In genomic region chr22:27885977-27886842, GRCh38 we compare ENCODE assay signal across 8 cellular contexts. TPM values are rescaled to one million over a fixed set of nuclear protein-coding genes. Genes with fewer than 3 reads are reported as not detected.
DNase-seq lines count a peak whose midpoint lies in the region; ATAC-seq, FAIRE-seq and TF ChIP-seq lines count a peak whose summit lies in the region.

No MANE protein-coding gene starts in this region.

- H3K27me3 Mint-ChIP-seq in immature natural killer cell (ENCODE audit: low read depth in 3 of 3) = no peaks in the 10 kb centered on the region

- H3K27me3 ChIP-seq in GM12878 (replicated peaks in 1 of 2; ENCODE audit: control insufficient read depth in 2 of 2, insufficient read depth in 2 of 2, low read length in 1 of 2) = no peaks in the 10 kb centered on the region

- RAD21 ChIA-PET in GM12878 (lab: Charles Lee; ENCODE audit: unreplicated experiment) = interaction anchor here (1.5 to 3.4 kb wide), 3 partner anchors 27 to 49 kb away, joined by 3 to 21 read pairs (median 6); partner anchors contain the start of gene PITPNB

- peak; percentile 59 for TF ChIP-seq RAD21 in GM12878 (IDR thresholded peaks at IDR 0.05; ENCODE audit: insufficient read depth, low read depth, low read length)

- SMC1A ChIA-PET in GM12878 (lab: Charles Lee; ENCODE audit: uncharacterized antibody, unreplicated experiment) = interaction anchor here (0.6 to 9.0 kb wide), 19 partner anchors 8 to 125 kb away, joined by 3 to 65 read pairs (median 4); partner anchors contain the start of gene PITPNB

- TF ChIP-seq POLR2A in GM12878 (IDR thresholded peaks at IDR 0.05; ENCODE audit: low read depth, low read length) = no peak

- in situ Hi-C loops in ACHN (cut with HindIII; ENCODE audit: low pct_ligation_motif_present, low pct_unique_long_range_greater_than_20kb, low sequenced_read_pairs) (no loop called here), GM12878 (cut with MboI) (loop anchor here (5.0 kb wide), 1 partner anchor 121 kb away; no protein-coding TSS in a partner anchor)

- BruUV-seq in GM12878 (replicated peaks; lab: Mats Ljungman, UMichigan) = TSS peak; percentile 5

- WGBS in GM12878 (ENCODE audit: insufficient coverage, insufficient replicate concordance, low lambda C conversion rate, missing lambda C conversion rate) = 98% methylated on average over 3 of the region's 3 CpGs

- peaks cover 8 to 22% (median 9%) of the 10 kb centered on the region in 3 donors for H3K36me3 Mint-ChIP-seq in immature natural killer cell

- CTCF ChIA-PET in GM12878 (lab: Yijun Ruan, JAX) = interaction anchor here (0.6 to 5.1 kb wide), 28 partner anchors 8 to 556 kb away, joined by 3 to 41 read pairs (median 4); partner anchors contain the start of gene PITPNB

- no peak overlapping the region for H3K4me2 ChIP-seq in GM12878 (ENCODE audit: control insufficient read depth, insufficient read depth)

- no peak overlapping the region for H2AFZ ChIP-seq in GM12878 (ENCODE audit: control insufficient read depth, low read depth, low read length)

- H3K9me3 ChIP-seq in GM12878 (replicated peaks; ENCODE audit: control insufficient read depth, insufficient read depth, low read length) = no peaks in the 10 kb centered on the region

- no peaks in the 10 kb centered on the region for H3K9me3 Mint-ChIP-seq in immature natural killer cell

- H3K79me2 ChIP-seq in GM12878 (ENCODE audit: control insufficient read depth, insufficient read depth, low read length) = peaks cover 2% of the 10 kb centered on the region; the same call in 1 of the 2 replicates

- peak; percentile 54 for TF ChIP-seq CTCF in GM10266 (IDR thresholded peaks at IDR 0.05; ENCODE audit: control insufficient read depth, insufficient read depth, low read depth, missing control alignments)
- TF ChIP-seq CTCF in GM12878 (IDR thresholded peaks at IDR 0.05 in 2 of 3, conservative IDR thresholded peaks at IDR 0.05 in 1 of 3; ENCODE audit: control insufficient read depth in 2 of 3, extremely low read depth in 1 of 3, insufficient read depth in 1 of 3, low read depth in 3 of 3, low read length in 3 of 3) = peak; percentile 60 to 66 (median 64)

- intact Hi-C loops in GM12878 (cut with micrococcal nuclease; ENCODE audit: unreplicated experiment) = loop anchor here (1.0 to 2.0 kb wide), 2 partner anchors 33 to 123 kb away; partner anchors contain the start of gene PITPNB

- TF ChIP-seq EP300 in GM12878 (IDR thresholded peaks at IDR 0.05; ENCODE audit: borderline replicate concordance in 1 of 2, control insufficient read depth in 1 of 2, low read depth in 2 of 2, low read length in 2 of 2) = no peak

- peaks cover 3% of the 10 kb centered on the region for H4K20me1 ChIP-seq in GM12878 (ENCODE audit: control insufficient read depth, insufficient read depth)

- POLR2A ChIA-PET in GM12878 (lab: Charles Lee) = interaction anchor here (1.2 kb wide), 1 partner anchor 8 kb away, joined by 3 read pairs; no protein-coding TSS in a partner anchor

- H3K4me1 ChIP-seq in GM12878 (ENCODE audit: control insufficient read depth, insufficient read depth, low read length) = no peaks in the 10 kb centered on the region

- H3K4me3 ChIP-seq in GM12878 = no peak overlapping the region

- H3K27ac ChIP-seq in GM12878 (ENCODE audit: control insufficient read depth, insufficient read depth) = no peak overlapping the region

- ATAC-seq in GM12878 (peak; percentile 70), GM21619 (IDR thresholded peaks at IDR 0.05; ENCODE audit: unreplicated experiment) (no peak)

- no peak overlapping the region for H3K4me3 Mint-ChIP-seq in immature natural killer cell

- no peak overlapping the region for H3K9ac ChIP-seq in GM12878 (ENCODE audit: control insufficient read depth, insufficient read depth, low read length)

- peaks cover 0 to 3% of the 10 kb centered on the region in 2 donors for H3K4me1 Mint-ChIP-seq in immature natural killer cell

- peak overlapping the region in 1 of 6 donors; percentile 56 for H3K27ac Mint-ChIP-seq in immature natural killer cell

- no peak for FAIRE-seq in GM12878 (lab: Jason Lieb, UNC)

- DNase-seq in ACHN (peak; percentile 52), GM10266 (ENCODE audit: extremely low spot score) (peak; percentile 41), OCI-M1 (lab: John Stamatoyannopoulos, UW) (peak; percentile 48), GM12878 (ENCODE audit: low read depth, low spot score) (no peak), immature natural killer cell (peak; percentile 22 to 37 (median 30)), mesenteric fat pad (ENCODE audit: low spot score) (no peak)
- DNase-seq in stimulated activated CD4-positive, alpha-beta T cell treated with anti-CD3 and anti-CD28 coated beads, Interleukin-1b, Interleukin-23, amount 100 ng/mL, for 48 hours = peak; percentile 22

- peaks cover 14 to 43% of the 10 kb centered on the region in 2 experiments for H3K36me3 ChIP-seq in GM12878 (ENCODE audit: control insufficient read depth in 2 of 2, insufficient read depth in 2 of 2, low read length in 1 of 2)

TF ChIP-seq in GM12878, 131 proteins besides CTCF, POLR2A, EP300 and RAD21:
- TF ChIP-seq MLLT1 (IDR thresholded peaks at IDR 0.05) (no peak), ATF2 (IDR thresholded peaks at IDR 0.05; ENCODE audit: low read length) (no peak), POU2F2 (IDR thresholded peaks at IDR 0.05; ENCODE audit: borderline replicate concordance, low read depth, low read length) (no peak), MYB (IDR thresholded peaks at IDR 0.05; ENCODE audit: borderline replicate concordance, low read depth, low read length) (no peak), ATF7 (IDR thresholded peaks at IDR 0.05; ENCODE audit: low read depth) (0 out of 2 replicates have a peak, but pooled peaks have one; percentile 15), ETV6 (conservative IDR thresholded peaks at IDR 0.05 in 1 of 2, IDR thresholded peaks at IDR 0.05 in 1 of 2; ENCODE audit: borderline replicate concordance in 1 of 2, low read depth in 1 of 2) (no peak), SMC3 (IDR thresholded peaks at IDR 0.05; ENCODE audit: borderline replicate concordance, low read length) (peak; percentile 89), SIN3A (IDR thresholded peaks at IDR 0.05; ENCODE audit: low read depth, low read length) (no peak), ZZZ3 (IDR thresholded peaks at IDR 0.05; ENCODE audit: control insufficient read depth, insufficient read length, low read depth) (no peak), HDAC2 (IDR thresholded peaks at IDR 0.05) (no peak), FOXM1 (IDR thresholded peaks at IDR 0.05; ENCODE audit: low read depth, low read length) (no peak)

RNA-seq across cellular contexts. Expression of gene PITPNB, which starts 32.8 kb away (rescaled TPM):
- 136 and 166 TPM in 2 replicates for total RNA-seq in GM12878 (2013; cell fraction: nucleolus; rRNA removed)
- 19.7 and 20.1 TPM in 2 replicates for total RNA-seq in GM12878 (2014; rRNA removed)
- 24.8 and 25.4 TPM in 2 replicates for total RNA-seq in GM12878 (2014; rRNA removed; fragmentation: Illumina TruSeq; extraction: Trizol)
- 73.0 and 75.9 TPM in 2 replicates for total RNA-seq in GM12878 (2021)
- polyA plus RNA-seq in GM12878 (2011; ENCODE audit: low read depth) = 35.7 TPM
- 76.4 and 76.9 TPM in 2 replicates for polyA plus RNA-seq in GM12878 (2011; rRNA removed)
- polyA plus RNA-seq in GM12878 (2011; cell fraction: cytosol; rRNA removed) = 28.0 and 33.3 TPM in 2 replicates
- 75.8 and 82.1 TPM in 2 replicates for polyA plus RNA-seq in GM12878 (2011; cell fraction: nucleus; rRNA removed)
- polyA plus RNA-seq in GM12878 (2012) = 43.7 and 47.0 TPM in 2 replicates
- 76.1 and 97.2 TPM in 2 replicates for polyA plus RNA-seq in GM12878 (2014; fragmentation: Illumina TruSeq; extraction: Trizol)
- 10 to 100 TPM; 43.5 to 52.8 TPM for polyA plus RNA-seq in GM12878 (2014; fragmentation: Nextera tagmentation; extraction: Ambion mirVana)
- polyA plus RNA-seq in GM12878 (2014; rRNA removed) = 47.0 and 53.9 TPM in 2 replicates
- polyA plus RNA-seq in GM12878 (2016; fragmentation: Nextera tagmentation; extraction: Ambion mirVana) = 100 to 1,000 TPM; 109 to 116 TPM
- 47.2 and 68.1 TPM in 2 replicates for polyA minus RNA-seq in GM12878 (2011; rRNA and poly(A)+ RNA removed)
- 17.6 and 22.0 TPM in 2 replicates for polyA minus RNA-seq in GM12878 (2011; cell fraction: cytosol; rRNA and poly(A)+ RNA removed)
- 48.7 and 96.4 TPM in 2 replicates for polyA minus RNA-seq in GM12878 (2011; cell fraction: nucleus; rRNA and poly(A)+ RNA removed)
- 10 to 100 TPM; 46.1 to 78.1 (median 66.7) TPM for polyA plus RNA-seq in immature natural killer cell
- 101 TPM for total RNA-seq in mesenteric fat pad

Comparison
In these comparisons a context has a peak if more than half of its experiments do, and no peak if none do; other contexts are left out.
1. DNase-seq: peak in ACHN (single experiment), GM10266 (single experiment), OCI-M1 (single experiment), immature natural killer cell (3 of 3) and stimulated activated CD4-positive, alpha-beta T cell treated with anti-CD3 and anti-CD28 coated beads, Interleukin-1b, Interleukin-23, amount 100 ng/mL, for 48 hours (single experiment); none in GM12878 (single experiment) and mesenteric fat pad (single experiment).